ENCODE assay signal across 1 cellular context in the genomic region with DNA sequence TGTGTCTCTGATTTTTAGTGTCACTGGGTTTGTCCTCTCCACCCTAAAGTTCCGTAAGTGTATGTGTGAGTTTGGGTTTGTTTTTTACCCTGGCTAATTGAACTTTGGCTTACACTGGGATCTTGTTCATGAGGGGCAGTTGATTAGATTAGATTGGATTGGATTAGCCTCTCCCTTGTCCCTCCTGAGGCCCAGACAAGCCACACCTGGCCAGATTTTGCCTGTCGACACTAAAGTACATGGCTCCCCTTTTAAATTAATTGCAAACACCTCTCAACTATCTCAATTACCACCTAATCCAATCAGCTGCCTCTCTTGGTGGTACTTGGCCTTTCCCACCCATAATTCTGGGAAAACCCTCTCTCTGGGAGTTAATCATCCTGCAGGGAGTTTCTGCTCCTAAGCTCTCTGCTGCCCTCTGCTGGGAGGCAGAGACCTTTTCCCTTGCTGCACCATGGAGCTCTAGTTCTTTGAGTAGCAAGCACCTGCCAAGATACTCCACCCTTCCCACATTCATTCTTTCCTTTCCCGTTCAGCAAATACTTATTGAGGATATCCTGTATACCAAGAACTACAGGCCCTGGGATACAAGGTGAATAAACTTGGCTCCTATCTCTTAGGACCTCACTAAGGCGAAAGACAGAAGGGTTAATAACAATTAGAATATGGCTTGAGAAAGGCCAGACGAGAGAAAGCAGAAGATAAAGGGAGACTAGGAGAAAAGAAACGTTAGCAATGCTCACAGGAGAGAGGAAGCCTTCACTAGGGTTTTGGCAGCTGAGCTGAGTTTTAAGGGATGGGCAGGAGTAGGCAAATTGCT.
TF ChIP-seq lines count a peak whose summit lies in the region.

No MANE protein-coding gene starts in this region.

TF ChIP-seq in HepG2, 621 proteins besides CTCF, POLR2A, EP300 and RAD21 (continued from another document and continues in another):
- TF ChIP-seq, protein P1, sequence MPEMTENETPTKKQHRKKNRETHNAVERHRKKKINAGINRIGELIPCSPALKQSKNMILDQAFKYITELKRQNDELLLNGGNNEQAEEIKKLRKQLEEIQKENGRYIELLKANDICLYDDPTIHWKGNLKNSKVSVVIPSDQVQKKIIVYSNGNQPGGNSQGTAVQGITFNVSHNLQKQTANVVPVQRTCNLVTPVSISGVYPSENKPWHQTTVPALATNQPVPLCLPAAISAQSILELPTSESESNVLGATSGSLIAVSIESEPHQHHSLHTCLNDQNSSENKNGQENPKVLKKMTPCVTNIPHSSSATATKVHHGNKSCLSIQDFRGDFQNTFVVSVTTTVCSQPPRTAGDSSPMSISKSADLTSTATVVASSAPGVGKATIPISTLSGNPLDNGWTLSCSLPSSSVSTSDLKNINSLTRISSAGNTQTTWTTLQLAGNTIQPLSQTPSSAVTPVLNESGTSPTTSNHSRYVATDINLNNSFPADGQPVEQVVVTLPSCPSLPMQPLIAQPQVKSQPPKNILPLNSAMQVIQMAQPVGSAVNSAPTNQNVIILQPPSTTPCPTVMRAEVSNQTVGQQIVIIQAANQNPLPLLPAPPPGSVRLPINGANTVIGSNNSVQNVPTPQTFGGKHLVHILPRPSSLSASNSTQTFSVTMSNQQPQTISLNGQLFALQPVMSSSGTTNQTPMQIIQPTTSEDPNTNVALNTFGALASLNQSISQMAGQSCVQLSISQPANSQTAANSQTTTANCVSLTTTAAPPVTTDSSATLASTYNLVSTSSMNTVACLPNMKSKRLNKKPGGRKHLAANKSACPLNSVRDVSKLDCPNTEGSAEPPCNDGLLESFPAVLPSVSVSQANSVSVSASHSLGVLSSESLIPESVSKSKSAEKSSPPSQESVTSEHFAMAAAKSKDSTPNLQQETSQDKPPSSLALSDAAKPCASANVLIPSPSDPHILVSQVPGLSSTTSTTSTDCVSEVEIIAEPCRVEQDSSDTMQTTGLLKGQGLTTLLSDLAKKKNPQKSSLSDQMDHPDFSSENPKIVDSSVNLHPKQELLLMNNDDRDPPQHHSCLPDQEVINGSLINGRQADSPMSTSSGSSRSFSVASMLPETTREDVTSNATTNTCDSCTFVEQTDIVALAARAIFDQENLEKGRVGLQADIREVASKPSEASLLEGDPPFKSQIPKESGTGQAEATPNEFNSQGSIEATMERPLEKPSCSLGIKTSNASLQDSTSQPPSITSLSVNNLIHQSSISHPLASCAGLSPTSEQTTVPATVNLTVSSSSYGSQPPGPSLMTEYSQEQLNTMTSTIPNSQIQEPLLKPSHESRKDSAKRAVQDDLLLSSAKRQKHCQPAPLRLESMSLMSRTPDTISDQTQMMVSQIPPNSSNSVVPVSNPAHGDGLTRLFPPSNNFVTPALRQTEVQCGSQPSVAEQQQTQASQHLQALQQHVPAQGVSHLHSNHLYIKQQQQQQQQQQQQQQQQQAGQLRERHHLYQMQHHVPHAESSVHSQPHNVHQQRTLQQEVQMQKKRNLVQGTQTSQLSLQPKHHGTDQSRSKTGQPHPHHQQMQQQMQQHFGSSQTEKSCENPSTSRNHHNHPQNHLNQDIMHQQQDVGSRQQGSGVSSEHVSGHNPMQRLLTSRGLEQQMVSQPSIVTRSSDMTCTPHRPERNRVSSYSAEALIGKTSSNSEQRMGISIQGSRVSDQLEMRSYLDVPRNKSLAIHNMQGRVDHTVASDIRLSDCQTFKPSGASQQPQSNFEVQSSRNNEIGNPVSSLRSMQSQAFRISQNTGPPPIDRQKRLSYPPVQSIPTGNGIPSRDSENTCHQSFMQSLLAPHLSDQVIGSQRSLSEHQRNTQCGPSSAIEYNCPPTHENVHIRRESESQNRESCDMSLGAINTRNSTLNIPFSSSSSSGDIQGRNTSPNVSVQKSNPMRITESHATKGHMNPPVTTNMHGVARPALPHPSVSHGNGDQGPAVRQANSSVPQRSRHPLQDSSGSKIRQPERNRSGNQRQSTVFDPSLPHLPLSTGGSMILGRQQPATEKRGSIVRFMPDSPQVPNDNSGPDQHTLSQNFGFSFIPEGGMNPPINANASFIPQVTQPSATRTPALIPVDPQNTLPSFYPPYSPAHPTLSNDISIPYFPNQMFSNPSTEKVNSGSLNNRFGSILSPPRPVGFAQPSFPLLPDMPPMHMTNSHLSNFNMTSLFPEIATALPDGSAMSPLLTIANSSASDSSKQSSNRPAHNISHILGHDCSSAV (CRISPR knock-in tag; IDR thresholded peaks at IDR 0.05; ENCODE audit: borderline replicate concordance) = no peak
- TF ChIP-seq, protein P2, sequence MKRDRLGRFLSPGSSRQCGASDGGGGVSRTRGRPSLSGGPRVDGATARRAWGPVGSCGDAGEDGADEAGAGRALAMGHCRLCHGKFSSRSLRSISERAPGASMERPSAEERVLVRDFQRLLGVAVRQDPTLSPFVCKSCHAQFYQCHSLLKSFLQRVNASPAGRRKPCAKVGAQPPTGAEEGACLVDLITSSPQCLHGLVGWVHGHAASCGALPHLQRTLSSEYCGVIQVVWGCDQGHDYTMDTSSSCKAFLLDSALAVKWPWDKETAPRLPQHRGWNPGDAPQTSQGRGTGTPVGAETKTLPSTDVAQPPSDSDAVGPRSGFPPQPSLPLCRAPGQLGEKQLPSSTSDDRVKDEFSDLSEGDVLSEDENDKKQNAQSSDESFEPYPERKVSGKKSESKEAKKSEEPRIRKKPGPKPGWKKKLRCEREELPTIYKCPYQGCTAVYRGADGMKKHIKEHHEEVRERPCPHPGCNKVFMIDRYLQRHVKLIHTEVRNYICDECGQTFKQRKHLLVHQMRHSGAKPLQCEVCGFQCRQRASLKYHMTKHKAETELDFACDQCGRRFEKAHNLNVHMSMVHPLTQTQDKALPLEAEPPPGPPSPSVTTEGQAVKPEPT (CRISPR knock-in tag; IDR thresholded peaks at IDR 0.05; ENCODE audit: low read depth) = no peak
- TF ChIP-seq ZBTB1 (CRISPR knock-in tag; IDR thresholded peaks at IDR 0.05; ENCODE audit: borderline replicate concordance) (no peak), ZNF121 (CRISPR knock-in tag; IDR thresholded peaks at IDR 0.05) (no peak), DMAP1 (CRISPR knock-in tag; IDR thresholded peaks at IDR 0.05) (no peak), ZFP62 (CRISPR knock-in tag; IDR thresholded peaks at IDR 0.05) (no peak), TOE1 (CRISPR knock-in tag; IDR thresholded peaks at IDR 0.05) (no peak), SMARCC2 (IDR thresholded peaks at IDR 0.05) (no peak), ERF (CRISPR knock-in tag; IDR thresholded peaks at IDR 0.05) (peak; percentile 68; the same call in 1 of the 2 replicates), THAP8 (CRISPR knock-in tag; IDR thresholded peaks at IDR 0.05; ENCODE audit: borderline replicate concordance) (no peak), ZBTB38 (CRISPR knock-in tag; IDR thresholded peaks at IDR 0.05) (no peak), ZNF713 (CRISPR knock-in tag; IDR thresholded peaks at IDR 0.05) (no peak), MXD4 (CRISPR knock-in tag; IDR thresholded peaks at IDR 0.05) (no peak), ATM (IDR thresholded peaks at IDR 0.05; ENCODE audit: borderline replicate concordance) (no peak), RBFOX2 (IDR thresholded peaks at IDR 0.05; ENCODE audit: low read depth, low read length) (no peak), PHF8 (CRISPR knock-in tag; IDR thresholded peaks at IDR 0.05) (no peak), ATAD3A (CRISPR knock-in tag; IDR thresholded peaks at IDR 0.05) (no peak), ZNF12 (CRISPR knock-in tag; IDR thresholded peaks at IDR 0.05) (no peak), ZNF775 (CRISPR knock-in tag; IDR thresholded peaks at IDR 0.05; ENCODE audit: borderline replicate concordance) (no peak), NFKB2 (CRISPR knock-in tag; IDR thresholded peaks at IDR 0.05; ENCODE audit: borderline replicate concordance) (no peak), ZNF225 (CRISPR knock-in tag; IDR thresholded peaks at IDR 0.05) (no peak), ZFP36L1 (CRISPR knock-in tag; IDR thresholded peaks at IDR 0.05) (no peak), ZNF333 (CRISPR knock-in tag; IDR thresholded peaks at IDR 0.05; ENCODE audit: borderline replicate concordance) (no peak), MED13 (CRISPR knock-in tag; IDR thresholded peaks at IDR 0.05) (no peak), ZNF761 (CRISPR knock-in tag; conservative IDR thresholded peaks at IDR 0.05) (no peak), ARHGAP35 (CRISPR knock-in tag; IDR thresholded peaks at IDR 0.05; ENCODE audit: borderline replicate concordance) (no peak), AGO2 (optimal IDR thresholded peaks at IDR 0.05; ENCODE audit: low read depth, low read length) (no peak), KAT7 (CRISPR knock-in tag; IDR thresholded peaks at IDR 0.05; ENCODE audit: borderline replicate concordance) (no peak), ZNF264 (CRISPR knock-in tag; IDR thresholded peaks at IDR 0.05) (no peak), MAFG (CRISPR knock-in tag; IDR thresholded peaks at IDR 0.05) (no peak), FOXM1 (CRISPR knock-in tag; IDR thresholded peaks at IDR 0.05) (no peak)
- TF ChIP-seq, protein P3, sequence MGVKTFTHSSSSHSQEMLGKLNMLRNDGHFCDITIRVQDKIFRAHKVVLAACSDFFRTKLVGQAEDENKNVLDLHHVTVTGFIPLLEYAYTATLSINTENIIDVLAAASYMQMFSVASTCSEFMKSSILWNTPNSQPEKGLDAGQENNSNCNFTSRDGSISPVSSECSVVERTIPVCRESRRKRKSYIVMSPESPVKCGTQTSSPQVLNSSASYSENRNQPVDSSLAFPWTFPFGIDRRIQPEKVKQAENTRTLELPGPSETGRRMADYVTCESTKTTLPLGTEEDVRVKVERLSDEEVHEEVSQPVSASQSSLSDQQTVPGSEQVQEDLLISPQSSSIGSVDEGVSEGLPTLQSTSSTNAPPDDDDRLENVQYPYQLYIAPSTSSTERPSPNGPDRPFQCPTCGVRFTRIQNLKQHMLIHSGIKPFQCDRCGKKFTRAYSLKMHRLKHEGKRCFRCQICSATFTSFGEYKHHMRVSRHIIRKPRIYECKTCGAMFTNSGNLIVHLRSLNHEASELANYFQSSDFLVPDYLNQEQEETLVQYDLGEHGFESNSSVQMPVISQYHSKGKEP (CRISPR knock-in tag; IDR thresholded peaks at IDR 0.05) = no peak
- TF ChIP-seq, protein P4, sequence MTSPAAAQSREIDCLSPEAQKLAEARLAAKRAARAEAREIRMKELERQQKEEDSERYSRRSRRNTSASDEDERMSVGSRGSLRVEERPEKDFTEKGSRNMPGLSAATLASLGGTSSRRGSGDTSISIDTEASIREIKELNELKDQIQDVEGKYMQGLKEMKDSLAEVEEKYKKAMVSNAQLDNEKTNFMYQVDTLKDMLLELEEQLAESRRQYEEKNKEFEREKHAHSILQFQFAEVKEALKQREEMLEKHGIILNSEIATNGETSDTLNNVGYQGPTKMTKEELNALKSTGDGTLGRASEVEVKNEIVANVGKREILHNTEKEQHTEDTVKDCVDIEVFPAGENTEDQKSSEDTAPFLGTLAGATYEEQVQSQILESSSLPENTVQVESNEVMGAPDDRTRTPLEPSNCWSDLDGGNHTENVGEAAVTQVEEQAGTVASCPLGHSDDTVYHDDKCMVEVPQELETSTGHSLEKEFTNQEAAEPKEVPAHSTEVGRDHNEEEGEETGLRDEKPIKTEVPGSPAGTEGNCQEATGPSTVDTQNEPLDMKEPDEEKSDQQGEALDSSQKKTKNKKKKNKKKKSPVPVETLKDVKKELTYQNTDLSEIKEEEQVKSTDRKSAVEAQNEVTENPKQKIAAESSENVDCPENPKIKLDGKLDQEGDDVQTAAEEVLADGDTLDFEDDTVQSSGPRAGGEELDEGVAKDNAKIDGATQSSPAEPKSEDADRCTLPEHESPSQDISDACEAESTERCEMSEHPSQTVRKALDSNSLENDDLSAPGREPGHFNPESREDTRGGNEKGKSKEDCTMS (CRISPR knock-in tag; conservative IDR thresholded peaks at IDR 0.05) = no peak
- TF ChIP-seq, protein P5, sequence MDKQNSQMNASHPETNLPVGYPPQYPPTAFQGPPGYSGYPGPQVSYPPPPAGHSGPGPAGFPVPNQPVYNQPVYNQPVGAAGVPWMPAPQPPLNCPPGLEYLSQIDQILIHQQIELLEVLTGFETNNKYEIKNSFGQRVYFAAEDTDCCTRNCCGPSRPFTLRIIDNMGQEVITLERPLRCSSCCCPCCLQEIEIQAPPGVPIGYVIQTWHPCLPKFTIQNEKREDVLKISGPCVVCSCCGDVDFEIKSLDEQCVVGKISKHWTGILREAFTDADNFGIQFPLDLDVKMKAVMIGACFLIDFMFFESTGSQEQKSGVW (CRISPR knock-in tag; IDR thresholded peaks at IDR 0.05; ENCODE audit: borderline replicate concordance) = no peak
- TF ChIP-seq, protein P6, sequence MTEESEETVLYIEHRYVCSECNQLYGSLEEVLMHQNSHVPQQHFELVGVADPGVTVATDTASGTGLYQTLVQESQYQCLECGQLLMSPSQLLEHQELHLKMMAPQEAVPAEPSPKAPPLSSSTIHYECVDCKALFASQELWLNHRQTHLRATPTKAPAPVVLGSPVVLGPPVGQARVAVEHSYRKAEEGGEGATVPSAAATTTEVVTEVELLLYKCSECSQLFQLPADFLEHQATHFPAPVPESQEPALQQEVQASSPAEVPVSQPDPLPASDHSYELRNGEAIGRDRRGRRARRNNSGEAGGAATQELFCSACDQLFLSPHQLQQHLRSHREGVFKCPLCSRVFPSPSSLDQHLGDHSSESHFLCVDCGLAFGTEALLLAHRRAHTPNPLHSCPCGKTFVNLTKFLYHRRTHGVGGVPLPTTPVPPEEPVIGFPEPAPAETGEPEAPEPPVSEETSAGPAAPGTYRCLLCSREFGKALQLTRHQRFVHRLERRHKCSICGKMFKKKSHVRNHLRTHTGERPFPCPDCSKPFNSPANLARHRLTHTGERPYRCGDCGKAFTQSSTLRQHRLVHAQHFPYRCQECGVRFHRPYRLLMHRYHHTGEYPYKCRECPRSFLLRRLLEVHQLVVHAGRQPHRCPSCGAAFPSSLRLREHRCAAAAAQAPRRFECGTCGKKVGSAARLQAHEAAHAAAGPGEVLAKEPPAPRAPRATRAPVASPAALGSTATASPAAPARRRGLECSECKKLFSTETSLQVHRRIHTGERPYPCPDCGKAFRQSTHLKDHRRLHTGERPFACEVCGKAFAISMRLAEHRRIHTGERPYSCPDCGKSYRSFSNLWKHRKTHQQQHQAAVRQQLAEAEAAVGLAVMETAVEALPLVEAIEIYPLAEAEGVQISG (CRISPR knock-in tag; IDR thresholded peaks at IDR 0.05) = no peak
- TF ChIP-seq, protein P7, sequence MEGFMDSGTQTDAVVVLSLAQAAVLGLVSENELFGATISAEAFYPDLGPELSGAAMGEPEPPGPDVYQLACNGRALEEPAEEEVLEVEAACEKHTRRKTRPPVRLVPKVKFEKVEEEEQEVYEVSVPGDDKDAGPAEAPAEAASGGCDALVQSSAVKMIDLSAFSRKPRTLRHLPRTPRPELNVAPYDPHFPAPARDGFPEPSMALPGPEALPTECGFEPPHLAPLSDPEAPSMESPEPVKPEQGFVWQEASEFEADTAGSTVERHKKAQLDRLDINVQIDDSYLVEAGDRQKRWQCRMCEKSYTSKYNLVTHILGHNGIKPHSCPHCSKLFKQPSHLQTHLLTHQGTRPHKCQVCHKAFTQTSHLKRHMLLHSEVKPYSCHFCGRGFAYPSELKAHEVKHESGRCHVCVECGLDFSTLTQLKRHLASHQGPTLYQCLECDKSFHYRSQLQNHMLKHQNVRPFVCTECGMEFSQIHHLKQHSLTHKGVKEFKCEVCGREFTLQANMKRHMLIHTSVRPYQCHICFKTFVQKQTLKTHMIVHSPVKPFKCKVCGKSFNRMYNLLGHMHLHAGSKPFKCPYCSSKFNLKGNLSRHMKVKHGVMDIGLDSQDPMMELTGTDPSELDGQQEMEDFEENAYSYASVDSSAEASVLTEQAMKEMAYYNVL (CRISPR knock-in tag; IDR thresholded peaks at IDR 0.05; ENCODE audit: borderline replicate concordance) = no peak
